In the genomic region with DNA sequence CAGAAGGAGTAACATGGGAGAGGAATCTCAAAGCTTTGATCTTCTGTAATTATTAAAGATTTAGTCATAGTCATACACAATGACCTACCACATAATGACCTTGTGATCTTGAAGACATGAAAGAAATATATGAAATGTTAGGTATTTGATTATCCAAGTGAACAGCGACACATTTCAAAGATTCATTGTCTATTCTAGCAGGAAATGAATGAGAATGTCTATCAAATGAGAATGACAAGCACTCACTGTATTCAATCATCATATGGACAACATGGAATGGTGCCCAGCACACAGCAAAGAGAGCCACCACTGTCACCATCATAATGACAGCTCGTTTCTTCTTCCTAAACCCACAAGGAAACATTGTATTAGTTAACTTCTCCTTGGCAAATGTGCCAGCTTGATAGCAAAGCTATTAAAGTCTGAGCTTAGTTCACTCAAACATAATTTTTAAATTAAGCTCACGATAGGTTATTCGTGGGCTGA, we compare ENCODE assay signal across 24 cellular contexts. TPM values are rescaled to one million over a fixed set of nuclear protein-coding genes. Genes with fewer than 3 reads are reported as not detected.
"Had no signal": no experiment of that assay in that cellular context is flagged by ENCODE, and none has a peak within 500 bp of the region (broad histone marks: within the 10 kb centered on the region; RNA-seq: fewer than 3 reads in every experiment).

No MANE protein-coding gene starts in this region.

- ATAC-seq: effector memory CD8-positive, alpha-beta T cell; heart left ventricle; mucosa of descending colon; naive thymus-derived CD8-positive, alpha-beta T cell; pancreas; right lobe of liver; stimulated activated memory B cell treated with anti-CD40 and anti-IgM and Interleukin-4, amounts not matched to agents 10 μg/mL and 1 μg/mL and 100 μg/mL, for 72 hours; upper lobe of right lung had no signal

- H3K4me3 ChIP-seq: esophagus squamous epithelium, heart left ventricle, mucosa of descending colon, pancreas, prostate gland, right lobe of liver, spleen, testis, tibial nerve, upper lobe of right lung, vagina had no signal

- H3K4me1 ChIP-seq: esophagus squamous epithelium, pancreas, prostate gland, right lobe of liver, spleen, testis, tibial nerve, upper lobe of right lung, vagina had no signal

- H3K9me3 ChIP-seq: esophagus squamous epithelium, heart left ventricle, mucosa of descending colon, pancreas, prostate gland, right lobe of liver, spleen, testis, tibial nerve, upper lobe of right lung, vagina had no signal

- FAIRE-seq: colon, pancreas had no signal

- DNase-seq: effector memory CD8-positive, alpha-beta T cell; esophagus squamous epithelium; foreskin fibroblast; heart left ventricle; mucosa of descending colon; naive thymus-derived CD8-positive, alpha-beta T cell; pancreas; retina; right lobe of liver; spleen; stimulated activated CD4-positive, alpha-beta T cell treated with anti-CD3 and anti-CD28 coated beads, Interleukin-15, amount 100 ng/mL, for 24 hours; stimulated activated CD4-positive, alpha-beta T cell treated with anti-CD3 and anti-CD28 coated beads, Interleukin-1b, Interleukin-23, amount 100 ng/mL, for 48 hours; stimulated activated CD4-positive, alpha-beta T cell treated with anti-CD3 and anti-CD28 coated beads, Interleukin-4, amount 100 ng/mL, for 24 hours; testis; upper lobe of right lung had no signal

- H3K27me3 ChIP-seq: esophagus squamous epithelium, heart left ventricle, pancreas, right lobe of liver, spleen, testis, tibial nerve, upper lobe of right lung, vagina had no signal

- H3K36me3 ChIP-seq: esophagus squamous epithelium, heart left ventricle, pancreas, prostate gland, right lobe of liver, spleen, tibial nerve, upper lobe of right lung, vagina had no signal

- H3K27ac ChIP-seq: esophagus squamous epithelium, heart left ventricle, pancreas, prostate gland, right lobe of liver, spleen, testis, tibial nerve, upper lobe of right lung, vagina had no signal

RNA-seq across cellular contexts. Expression of a gene that starts 50.6 kb away (rescaled TPM):
- total RNA-seq: epithelial cell of proximal tubule; glomerular endothelial cell; liver; mesenteric fat pad; mucosa of descending colon; naive thymus-derived CD8-positive, alpha-beta T cell; pancreas; right lobe of liver; spleen; tibial nerve; vagina had no signal
- polyA plus RNA-seq: liver; naive thymus-derived CD8-positive, alpha-beta T cell; pancreas; spleen had no signal
